Comparison of ENCODE assay signal across 28 cellular contexts in genomic region chr1:16202281-16203210, GRCh38. TPM values are rescaled to one million over a fixed set of nuclear protein-coding genes. Genes with fewer than 3 reads are reported as not detected.
"Had no signal": no experiment of that assay in that cellular context is flagged by ENCODE, and none has a peak within 500 bp of the region (broad histone marks: within the 10 kb centered on the region; RNA-seq: fewer than 3 reads in every experiment).

No MANE protein-coding gene starts in this region.

- H3K9me3 ChIP-seq: breast epithelium, heart left ventricle, left ventricle myocardium inferior, pancreas, prostate gland, spleen, testis, transverse colon had no signal

- H3K27me3 Mint-ChIP-seq: activated naive CD4-positive, alpha-beta T cell treated with anti-CD3 and anti-CD28 coated beads, Interleukin-2, amount 10 ng/mL, durations not matched to agents 7 days and 5 days; natural killer cell treated with Interleukin-12 subunit alpha and Interleukin-12 subunit beta and Interleukin-15 and Interleukin-18, amount 100 ng/mL, for 72 hours had no signal

- H3K27ac ChIP-seq: breast epithelium, heart left ventricle, left ventricle myocardium inferior, pancreas, prostate gland, spleen, testis, transverse colon, WERI-Rb-1 had no signal

- H3K9me3 Mint-ChIP-seq: activated naive CD4-positive, alpha-beta T cell treated with anti-CD3 and anti-CD28 coated beads, Interleukin-2, amount 10 ng/mL, durations not matched to agents 7 days and 5 days; endodermal cell; natural killer cell treated with Interleukin-12 subunit alpha and Interleukin-12 subunit beta and Interleukin-15 and Interleukin-18, amount 100 ng/mL, for 72 hours; T-helper 1 cell treated with Interleukin-12 subunit alpha and Interleukin-12 subunit beta and Interleukin-4 antibody, amounts not matched to agents 30 μg/mL and 1 μg/mL, for 36 hours had no signal

- H3K4me3 ChIP-seq: breast epithelium, heart left ventricle, left ventricle myocardium inferior, lung, pancreas, prostate gland, spleen, testis, transverse colon had no signal

- H3K27me3 ChIP-seq: breast epithelium, heart left ventricle, pancreas, spleen, testis, transverse colon had no signal

- H3K4me1 ChIP-seq: breast epithelium, prostate gland had no signal

- DNase-seq: activated CD4-positive, alpha-beta T cell treated with anti-CD3 and anti-CD28 coated beads for 48 hours; activated CD4-positive, alpha-beta T cell treated with anti-CD3 and anti-CD28 coated beads, Interleukin-2, amount 50 U/mL, for 48 hours; activated CD8-positive, alpha-beta memory T cell treated with anti-CD3 and anti-CD28 coated beads for 24 hours; activated effector memory CD4-positive, alpha-beta T cell treated with anti-CD3 and anti-CD28 coated beads, Interleukin-2, amount 50 U/mL, for 16 hours; activated naive CD4-positive, alpha-beta T cell treated with anti-CD3 and anti-CD28 coated beads, Interleukin-2, amount 10 ng/mL, durations not matched to agents 7 days and 5 days; amygdala; central memory CD4-positive, alpha-beta T cell; endodermal cell; foreskin fibroblast; left ventricle myocardium inferior; mesendoderm; retina; spleen; stimulated activated naive CD8-positive, alpha-beta T cell treated with anti-CD3 and anti-CD28 coated beads, Interleukin-15, Interleukin-2, amounts not matched to agents 100 U/mL and 50 U/mL, for 24 hours; SW 1271; T1000; testis; transverse colon; WERI-Rb-1 had no signal

- H3K4me3 Mint-ChIP-seq: activated naive CD4-positive, alpha-beta T cell treated with anti-CD3 and anti-CD28 coated beads, Interleukin-2, amount 10 ng/mL, durations not matched to agents 7 days and 5 days; endodermal cell; natural killer cell treated with Interleukin-12 subunit alpha and Interleukin-12 subunit beta and Interleukin-15 and Interleukin-18, amount 100 ng/mL, for 72 hours; T-helper 1 cell treated with Interleukin-12 subunit alpha and Interleukin-12 subunit beta and Interleukin-4 antibody, amounts not matched to agents 30 μg/mL and 1 μg/mL, for 36 hours had no signal

- H3K27ac Mint-ChIP-seq: activated naive CD4-positive, alpha-beta T cell treated with anti-CD3 and anti-CD28 coated beads, Interleukin-2, amount 10 ng/mL, durations not matched to agents 7 days and 5 days; endodermal cell; natural killer cell treated with Interleukin-12 subunit alpha and Interleukin-12 subunit beta and Interleukin-15 and Interleukin-18, amount 100 ng/mL, for 72 hours; T-helper 1 cell treated with Interleukin-12 subunit alpha and Interleukin-12 subunit beta and Interleukin-4 antibody, amounts not matched to agents 30 μg/mL and 1 μg/mL, for 36 hours had no signal

- H3K36me3 ChIP-seq: breast epithelium, pancreas, prostate gland, transverse colon, WERI-Rb-1 had no signal

- ATAC-seq: activated CD4-positive, CD25-positive, alpha-beta regulatory T cell treated with anti-CD3 and anti-CD28 coated beads, Interleukin-2, amount 50 U/mL, for 24 hours; esophagus mucosa; heart left ventricle; natural killer cell treated with Interleukin-12 subunit alpha and Interleukin-12 subunit beta and Interleukin-15 and Interleukin-18, amount 100 ng/mL, for 72 hours; pancreas; stimulated activated naive CD8-positive, alpha-beta T cell treated with anti-CD3 and anti-CD28 coated beads, Interleukin-15, Interleukin-2, amounts not matched to agents 100 U/mL and 50 U/mL, for 24 hours had no signal

RNA-seq across cellular contexts. Expression of gene EPHA2, which starts 46.7 kb away (rescaled TPM):
- total RNA-seq: natural killer cell treated with Interleukin-12 subunit alpha and Interleukin-12 subunit beta and Interleukin-15 and Interleukin-18, amount 100 ng/mL, for 72 hours had no signal
